2 cellular contexts compared by ENCODE assay signal in genomic region chr12:62814243-62814642, GRCh38.
A peak's percentile ranks its signal among the peaks of the same experiment; 100 is the strongest.
TF ChIP-seq lines count a peak whose summit lies in the region.

No MANE protein-coding gene starts in this region.

TF ChIP-seq in HEK293, 187 proteins besides CTCF, POLR2A, EP300 and RAD21:
- TF ChIP-seq ZNF121 (tag by site-specific recombination; IDR thresholded peaks at IDR 0.05) (peak; percentile 80), ZNF248 (tag by site-specific recombination; IDR thresholded peaks at IDR 0.05) (no peak), ZNF155 (tag by site-specific recombination; IDR thresholded peaks at IDR 0.05) (no peak), ZNF175 (tag by site-specific recombination; IDR thresholded peaks at IDR 0.05) (no peak), ZNF707 (tag by site-specific recombination; IDR thresholded peaks at IDR 0.05) (no peak)

TF ChIP-seq in K562, 482 proteins besides CTCF, POLR2A, EP300 and RAD21:
- TF ChIP-seq RBM25 (IDR thresholded peaks at IDR 0.05; ENCODE audit: low read depth, low read length, severe bottlenecking) (peak; percentile 40), ZNF121 (CRISPR knock-in tag; conservative IDR thresholded peaks at IDR 0.05) (peak; percentile 11; the same call in 1 of the 2 replicates), ZNF589 (CRISPR knock-in tag; IDR thresholded peaks at IDR 0.05; ENCODE audit: low read depth) (no peak), PURB (CRISPR knock-in tag; IDR thresholded peaks at IDR 0.05; ENCODE audit: low read depth) (no peak)
